1 cellular context compared by ENCODE assay signal in genomic region chr13:71771144-71771543, GRCh38.
TF ChIP-seq lines count a peak whose summit lies in the region.

No MANE protein-coding gene starts in this region.

TF ChIP-seq in HEK293, 187 proteins besides CTCF, POLR2A, EP300 and RAD21 (continued from another document and continues in another):
- TF ChIP-seq REPIN1 (tag by site-specific recombination; IDR thresholded peaks at IDR 0.05; ENCODE audit: low read depth): no peak
- TF ChIP-seq ZNF510 (tag by site-specific recombination; IDR thresholded peaks at IDR 0.05; ENCODE audit: insufficient replicate concordance): peak; percentile 76
- TF ChIP-seq ZNF266 (tag by site-specific recombination; IDR thresholded peaks at IDR 0.05; ENCODE audit: low read depth): peak; percentile 80; the same call in 1 of the 2 replicates
- TF ChIP-seq ZNF433 (tag by site-specific recombination; IDR thresholded peaks at IDR 0.05; ENCODE audit: low read depth): peak; percentile 66
- peak; percentile 60; the same call in 1 of the 2 replicates for TF ChIP-seq ZNF664 (tag by site-specific recombination; IDR thresholded peaks at IDR 0.05)
- no peak for TF ChIP-seq PBX3 (CRISPR knock-in tag; IDR thresholded peaks at IDR 0.05)
- TF ChIP-seq ZEB2 (tag by site-specific recombination; IDR thresholded peaks at IDR 0.05): no peak
- peak; percentile 71; the same call in 1 of the 2 replicates for TF ChIP-seq AEBP2 (tag by site-specific recombination; IDR thresholded peaks at IDR 0.05; ENCODE audit: borderline replicate concordance)
- no peak for TF ChIP-seq ZNF354C (tag by site-specific recombination; IDR thresholded peaks at IDR 0.05; ENCODE audit: borderline replicate concordance, low read depth)
- TF ChIP-seq ZNF692 (tag by site-specific recombination; IDR thresholded peaks at IDR 0.05): no peak
- TF ChIP-seq ZNF791 (tag by site-specific recombination; IDR thresholded peaks at IDR 0.05): 0 out of 2 replicates have a peak, but pooled peaks have one; percentile 60
- TF ChIP-seq HOXC10 (CRISPR knock-in tag; IDR thresholded peaks at IDR 0.05): no peak
- no peak for TF ChIP-seq PRDM1 (tag by site-specific recombination; IDR thresholded peaks at IDR 0.05)
- peak; percentile 67 for TF ChIP-seq ZNF623 (tag by site-specific recombination; IDR thresholded peaks at IDR 0.05)
- TF ChIP-seq ZNF529 (tag by site-specific recombination; IDR thresholded peaks at IDR 0.05; ENCODE audit: insufficient replicate concordance): peak; percentile 61
- peak; percentile 92 for TF ChIP-seq ZNF426 (tag by site-specific recombination; IDR thresholded peaks at IDR 0.05)
- peak; percentile 80 for TF ChIP-seq ZNF558 (tag by site-specific recombination; IDR thresholded peaks at IDR 0.05)
- TF ChIP-seq ELK4 (IDR thresholded peaks at IDR 0.05; ENCODE audit: borderline replicate concordance, low read depth, low read length): no peak
- peak; percentile 45; the same call in 1 of the 2 replicates for TF ChIP-seq ZFP37 (tag by site-specific recombination; IDR thresholded peaks at IDR 0.05)
- peak; percentile 87; the same call in 1 of the 2 replicates for TF ChIP-seq ZNF140 (tag by site-specific recombination; IDR thresholded peaks at IDR 0.05)
- TF ChIP-seq ZBTB8A (tag by site-specific recombination; IDR thresholded peaks at IDR 0.05): peak; percentile 61
- TF ChIP-seq ZNF121 (tag by site-specific recombination; IDR thresholded peaks at IDR 0.05): 0 out of 2 replicates have a peak, but pooled peaks have one; percentile 11
- TF ChIP-seq WT1 (tag by site-specific recombination; IDR thresholded peaks at IDR 0.05): no peak
- peak; percentile 77 for TF ChIP-seq ZBTB11 (tag by site-specific recombination; conservative IDR thresholded peaks at IDR 0.05; ENCODE audit: low read depth)
- TF ChIP-seq ZNF501 (tag by site-specific recombination; IDR thresholded peaks at IDR 0.05): peak; percentile 67; the same call in 1 of the 2 replicates
- TF ChIP-seq ZNF639 (tag by site-specific recombination; IDR thresholded peaks at IDR 0.05): peak; percentile 39; the same call in 1 of the 2 replicates
- no peak for TF ChIP-seq ZNF155 (tag by site-specific recombination; IDR thresholded peaks at IDR 0.05)
- TF ChIP-seq REST (tag by site-specific recombination; IDR thresholded peaks at IDR 0.05): peak; percentile 72
- TF ChIP-seq ZNF629 (tag by site-specific recombination; IDR thresholded peaks at IDR 0.05): peak; percentile 39
- TF ChIP-seq ZNF513 (tag by site-specific recombination; IDR thresholded peaks at IDR 0.05): no peak
- TF ChIP-seq ATF2 (tag by site-specific recombination; IDR thresholded peaks at IDR 0.05; ENCODE audit: low read depth): no peak
- no peak for TF ChIP-seq ZFP3 (tag by site-specific recombination; IDR thresholded peaks at IDR 0.05; ENCODE audit: low read depth)
- peak; percentile 89 for TF ChIP-seq ZNF518A (tag by site-specific recombination; conservative IDR thresholded peaks at IDR 0.05; ENCODE audit: low read depth)
- no peak for TF ChIP-seq ZNF350 (tag by site-specific recombination; IDR thresholded peaks at IDR 0.05)
